ENCODE assay signal across 31 cellular contexts in genomic region chr7:81865754-81866153, GRCh38.
"Had no signal": no experiment of that assay in that cellular context is flagged by ENCODE, and none has a peak within 500 bp of the region (broad histone marks: within the 10 kb centered on the region; RNA-seq: fewer than 3 reads in every experiment).

No MANE protein-coding gene starts in this region.

- H3K9me3 ChIP-seq: ascending aorta had no signal

- H3K4me3 ChIP-seq: ascending aorta, cardiac muscle cell had no signal

- H3K27me3 ChIP-seq: ascending aorta, cardiac muscle cell had no signal

- H3K4me1 ChIP-seq: ascending aorta had no signal

- H3K27ac ChIP-seq: ascending aorta, cardiac muscle cell, WERI-Rb-1 had no signal

- ATAC-seq: activated CD4-positive, alpha-beta T cell treated with anti-CD3 and anti-CD28 coated beads for 36 hours; activated CD4-positive, CD25-positive, alpha-beta regulatory T cell treated with anti-CD3 and anti-CD28 coated beads, Interleukin-2, amount 50 U/mL, for 24 hours; activated CD8-positive, alpha-beta memory T cell treated with anti-CD3 and anti-CD28 coated beads, Interleukin-2, amount 10 ng/mL, durations not matched to agents 7 days and 5 days; activated CD8-positive, alpha-beta T cell treated with anti-CD3 and anti-CD28 coated beads, Interleukin-2, amount 10 ng/mL, durations not matched to agents 7 days and 5 days; activated naive CD8-positive, alpha-beta T cell treated with anti-CD3 and anti-CD28 coated beads, Interleukin-2, amount 50 U/mL, for 24 hours; WTC11 had no signal

- H3K36me3 ChIP-seq: ascending aorta, cardiac muscle cell, WERI-Rb-1 had no signal

- FAIRE-seq: bronchial epithelial cell had no signal

- DNase-seq: activated CD4-positive, alpha-beta memory T cell treated with anti-CD3 and anti-CD28 coated beads, Interleukin-2, amount 10 ng/mL, durations not matched to agents 7 days and 5 days; activated CD4-positive, alpha-beta T cell treated with anti-CD3 and anti-CD28 coated beads for 1 hour; activated CD4-positive, alpha-beta T cell treated with anti-CD3 and anti-CD28 coated beads for 36 hours; activated CD4-positive, alpha-beta T cell treated with anti-CD3 and anti-CD28 coated beads for 48 hours; activated CD4-positive, alpha-beta T cell treated with anti-CD3 and anti-CD28 coated beads, Interleukin-2, amount 10 ng/mL, durations not matched to agents 7 days and 5 days; activated CD4-positive, alpha-beta T cell treated with anti-CD3 and anti-CD28 coated beads, Interleukin-2, amount 50 U/mL, for 48 hours; activated CD4-positive, CD25-positive, alpha-beta regulatory T cell; activated CD8-positive, alpha-beta memory T cell treated with anti-CD3 and anti-CD28 coated beads for 24 hours; activated CD8-positive, alpha-beta memory T cell treated with anti-CD3 and anti-CD28 coated beads, Interleukin-2, amount 10 ng/mL, durations not matched to agents 7 days and 5 days; activated CD8-positive, alpha-beta memory T cell treated with anti-CD3 and anti-CD28 coated beads, Interleukin-2, amount 50 U/mL, for 48 hours; activated CD8-positive, alpha-beta T cell treated with anti-CD3 and anti-CD28 coated beads, Interleukin-2, amount 10 ng/mL, durations not matched to agents 7 days and 5 days; activated effector memory CD4-positive, alpha-beta T cell treated with Interleukin-2 at 50 U/mL for 16 hours; activated gamma-delta T cell; activated naive CD4-positive, alpha-beta T cell treated with anti-CD3 and anti-CD28 coated beads, Interleukin-2, amount 10 ng/mL, durations not matched to agents 7 days and 5 days; activated naive CD4-positive, alpha-beta T cell treated with Interleukin-2 at 50 U/mL for 16 hours; activated naive CD8-positive, alpha-beta T cell treated with anti-CD3 and anti-CD28 coated beads, Interleukin-2, amount 10 ng/mL, durations not matched to agents 7 days and 5 days; activated naive CD8-positive, alpha-beta T cell treated with anti-CD3 and anti-CD28 coated beads, Interleukin-2, amount 50 U/mL, for 24 hours; activated T-cell treated with anti-CD3 and anti-CD28 coated beads, Interleukin-2, amount 50 U/mL, for 24 hours; activated T-cell treated with anti-CD3 and anti-CD28 coated beads, Interleukin-2, amount 50 U/mL, for 48 hours; amygdala; anterior cingulate cortex; caudate nucleus; cerebellar nuclear complex; T-helper 2 cell; T-helper 9 cell; WERI-Rb-1 had no signal
